8 cellular contexts compared by ENCODE assay signal in genomic region chr7:43645699-43646226, GRCh38.
A peak's percentile ranks its signal among the peaks of the same experiment; 100 is the strongest.
DNase-seq lines count a peak whose midpoint lies in the region; ATAC-seq, FAIRE-seq and TF ChIP-seq lines count a peak whose summit lies in the region.

No MANE protein-coding gene starts in this region.

- H3K4me2 ChIP-seq in PC-9 = peak overlapping the region; percentile 66

- no peaks in the 10 kb centered on the region for H3K27me3 Mint-ChIP-seq in CD4-positive, alpha-beta memory T cell

- H3K9me3 Mint-ChIP-seq in CD4-positive, alpha-beta memory T cell = no peaks in the 10 kb centered on the region

- H3K4me3 ChIP-seq in CD4-positive, alpha-beta memory T cell (ENCODE audit: low read length in 2 of 2) = no peak overlapping the region
- H3K4me3 ChIP-seq in PC-9 (peak overlapping the region; percentile 1; the same call in 1 of the 2 replicates), coronary artery (no peak overlapping the region), pancreas (no peak overlapping the region)

- CTCF ChIA-PET in CD4-positive, alpha-beta memory T cell (lab: Charles Lee; ENCODE audit: partially characterized antibody) = interaction anchor here (1.2 to 11.6 kb wide), 5 partner anchors 17 to 62 kb away, joined by 4 to 199 read pairs (median 7); partner anchors contain the start of gene STK17A
- CTCF ChIA-PET in PC-9 (lab: Charles Lee) = no interaction called here

- peaks cover 11% of the 10 kb centered on the region for H3K36me3 ChIP-seq in CD4-positive, alpha-beta memory T cell (ENCODE audit: insufficient read depth, low read length)
- peaks cover 59% of the 10 kb centered on the region for H3K36me3 ChIP-seq in PC-9 (ENCODE audit: low read depth)
- peaks cover 0 to 6% (median 0%) of the 10 kb centered on the region in 3 donors for H3K36me3 ChIP-seq in pancreas

- peaks cover 51% of the 10 kb centered on the region for H3K79me2 ChIP-seq in PC-9 (ENCODE audit: low read depth)

- no peaks in the 10 kb centered on the region for H3K9me3 ChIP-seq in CD4-positive, alpha-beta memory T cell (ENCODE audit: control insufficient read depth in 1 of 2, low read length in 2 of 2)
- no peaks in the 10 kb centered on the region for H3K9me3 ChIP-seq in PC-9 (ENCODE audit: insufficient read depth, low read depth)
- no peaks in the 10 kb centered on the region for H3K9me3 ChIP-seq in pancreas

- H4K20me1 ChIP-seq in PC-9 (ENCODE audit: insufficient read depth) = no peaks in the 10 kb centered on the region

- BruUV-seq in PC-9 (replicated peaks; lab: Mats Ljungman, UMichigan) = no TSS peak

- intact Hi-C loops in CD4-positive, alpha-beta memory T cell (cut with micrococcal nuclease) = loop anchor here (5.0 kb wide), 2 partner anchors 33 to 37 kb away; no protein-coding TSS in a partner anchor
- intact Hi-C loops in PC-9 (cut with micrococcal nuclease; ENCODE audit: unreplicated experiment) (loop anchor here (5.0 kb wide), 2 partner anchors 57 to 192 kb away; no protein-coding TSS in a partner anchor), pancreas (cut with DNase I) (no loop called here)

- WGBS in pancreas, 2 donors = 76 to 82% methylated on average over 3 of the region's 3 CpGs

- H3K27me3 ChIP-seq in CD4-positive, alpha-beta memory T cell (ENCODE audit: insufficient read depth, low read length) = no peaks in the 10 kb centered on the region
- H3K27me3 ChIP-seq in PC-9 (ENCODE audit: insufficient read depth, low read depth) = no peaks in the 10 kb centered on the region
- no peaks in the 10 kb centered on the region for H3K27me3 ChIP-seq in pancreas

- peaks cover 68 to 97% (median 85%) of the 10 kb centered on the region in 4 donors for H3K4me1 Mint-ChIP-seq in CD4-positive, alpha-beta memory T cell

- H3F3A ChIP-seq in PC-9 (ENCODE audit: insufficient read depth, low read depth) = peaks cover 46% of the 10 kb centered on the region

- DNase-seq in CD4-positive, alpha-beta memory T cell = no peak
- DNase-seq in PC-9 (no peak), coronary artery (ENCODE audit: low spot score) (no peak), pancreas (no peak), NOMO-1 treated with dmso at 0.1 percent for 144 hours (lab: John Stamatoyannopoulos, UW; ENCODE audit: unreplicated experiment) (no peak), NCI-H146 treated with DMSO at 0.1 percent for 48 hours (lab: John Stamatoyannopoulos, UW; ENCODE audit: unreplicated experiment) (no peak)

- no peak for TF ChIP-seq CTCF in PC-9 (conservative IDR thresholded peaks at IDR 0.05)
- TF ChIP-seq CTCF in coronary artery (IDR thresholded peaks at IDR 0.05) = no peak
- TF ChIP-seq CTCF in pancreas (IDR thresholded peaks at IDR 0.05) = no peak

- no peak for FAIRE-seq in pancreas (lab: Jason Lieb, UNC)

- H2AFZ ChIP-seq in PC-9 = no peak overlapping the region

- peak overlapping the region; percentile 20 to 90 (median 82) for H3K4me3 Mint-ChIP-seq in CD4-positive, alpha-beta memory T cell

- no peaks in the 10 kb centered on the region for H3K9me2 ChIP-seq in PC-9 (ENCODE audit: insufficient read depth)

- H3K27ac ChIP-seq in CD4-positive, alpha-beta memory T cell (ENCODE audit: low read depth, low read length) = peak overlapping the region; percentile 70
- H3K27ac ChIP-seq in PC-9 (peak overlapping the region; percentile 98), coronary artery (peak overlapping the region; percentile 89 to 99), pancreas (peak overlapping the region in 3 of 4 donors; percentile 73 to 89 (median 87))

- H3K36me3 Mint-ChIP-seq in CD4-positive, alpha-beta memory T cell = peaks cover 36 to 43% of the 10 kb centered on the region in 2 donors

- ATAC-seq in pancreas = no peak
- no peak for ATAC-seq in HG02763 (IDR thresholded peaks at IDR 0.05; ENCODE audit: unreplicated experiment)
- ATAC-seq in GM18867 (IDR thresholded peaks at IDR 0.05; ENCODE audit: unreplicated experiment) = no peak

- POLR2A ChIA-PET in CD4-positive, alpha-beta memory T cell (lab: Charles Lee; ENCODE audit: partially characterized antibody) = interaction anchor here (0.8 to 16.6 kb wide), 7 partner anchors 10 to 59 kb away, joined by 3 to 393 read pairs (median 5); partner anchors contain the start of gene STK17A
- POLR2A ChIA-PET in PC-9 (lab: Charles Lee; ENCODE audit: unreplicated experiment) = interaction anchor here (0.5 kb wide), 2 partner anchors 46 to 73 kb away, joined by 3 to 4 read pairs; no protein-coding TSS in a partner anchor

- H3K4me1 ChIP-seq in CD4-positive, alpha-beta memory T cell (ENCODE audit: insufficient read depth, low read length) = peaks cover 99% of the 10 kb centered on the region
- H3K4me1 ChIP-seq in PC-9 (replicated peaks; ENCODE audit: insufficient read depth) = peaks cover 54% of the 10 kb centered on the region
- peaks cover 0 to 38% (median 18%) of the 10 kb centered on the region in 3 donors for H3K4me1 ChIP-seq in pancreas

- peak overlapping the region; percentile 84 to 97 (median 91) for H3K27ac Mint-ChIP-seq in CD4-positive, alpha-beta memory T cell

Comparison
In these comparisons a context has a peak if more than half of its experiments do, and no peak if none do; other contexts are left out.
1. intact Hi-C loops: an anchor here in CD4-positive, alpha-beta memory T cell (5.0 kb wide) and PC-9 (5.0 kb wide); none called in pancreas.